ENCODE assay signal across 1 cellular context in genomic region chr3:157499342-157499963, GRCh38.
TF ChIP-seq lines count a peak whose summit lies in the region.

No MANE protein-coding gene starts in this region.

TF ChIP-seq in WTC11, 78 proteins besides CTCF, POLR2A, EP300 and RAD21 (continued from another document and continues in another):
- TF ChIP-seq FOXP4 (CRISPR knock-in tag; IDR thresholded peaks at IDR 0.05) (no peak), ZNF219 (CRISPR knock-in tag; IDR thresholded peaks at IDR 0.05; ENCODE audit: borderline replicate concordance) (no peak), USF2 (CRISPR knock-in tag; IDR thresholded peaks at IDR 0.05) (peak; percentile 89), CDX4 (CRISPR knock-in tag; IDR thresholded peaks at IDR 0.05; ENCODE audit: borderline replicate concordance) (no peak), E2F4 (CRISPR knock-in tag; IDR thresholded peaks at IDR 0.05; ENCODE audit: borderline replicate concordance, low read depth) (no peak), TCF7 (CRISPR knock-in tag; IDR thresholded peaks at IDR 0.05; ENCODE audit: low read depth) (no peak), NFE2L1 (CRISPR knock-in tag; IDR thresholded peaks at IDR 0.05) (peak; percentile 28; the same call in 1 of the 2 replicates), E2F1 (CRISPR knock-in tag; IDR thresholded peaks at IDR 0.05) (no peak), ZNF317 (CRISPR knock-in tag; IDR thresholded peaks at IDR 0.05; ENCODE audit: borderline replicate concordance, low read depth) (no peak), STAT6 (CRISPR knock-in tag; conservative IDR thresholded peaks at IDR 0.05; ENCODE audit: low read depth) (no peak), ZNF263 (CRISPR knock-in tag; IDR thresholded peaks at IDR 0.05; ENCODE audit: low read depth) (no peak), ZNF423 (CRISPR knock-in tag; IDR thresholded peaks at IDR 0.05) (no peak), MXD4 (CRISPR knock-in tag; IDR thresholded peaks at IDR 0.05; ENCODE audit: borderline replicate concordance) (no peak), FOXJ3 (CRISPR knock-in tag; IDR thresholded peaks at IDR 0.05; ENCODE audit: borderline replicate concordance) (no peak), MLX (CRISPR knock-in tag; IDR thresholded peaks at IDR 0.05) (no peak), HMGXB4 (CRISPR knock-in tag; IDR thresholded peaks at IDR 0.05) (no peak), JUN (CRISPR knock-in tag; IDR thresholded peaks at IDR 0.05) (no peak), CREB1 (CRISPR knock-in tag; IDR thresholded peaks at IDR 0.05) (no peak), KAT7 (CRISPR knock-in tag; IDR thresholded peaks at IDR 0.05; ENCODE audit: borderline replicate concordance) (0 out of 2 replicates have a peak, but pooled peaks have one; percentile 39), ZNF425 (CRISPR knock-in tag; conservative IDR thresholded peaks at IDR 0.05) (no peak), SMAD3 (CRISPR knock-in tag; IDR thresholded peaks at IDR 0.05; ENCODE audit: borderline replicate concordance) (no peak), ZNF416 (CRISPR knock-in tag; IDR thresholded peaks at IDR 0.05) (no peak), ZNF396 (CRISPR knock-in tag; IDR thresholded peaks at IDR 0.05; ENCODE audit: borderline replicate concordance) (no peak), MAX (CRISPR knock-in tag; IDR thresholded peaks at IDR 0.05) (peak; percentile 87), PREB (CRISPR knock-in tag; IDR thresholded peaks at IDR 0.05; ENCODE audit: borderline replicate concordance) (no peak), ZNF532 (CRISPR knock-in tag; IDR thresholded peaks at IDR 0.05; ENCODE audit: borderline replicate concordance) (0 out of 2 replicates have a peak, but pooled peaks have one; percentile 10), NR2C2 (CRISPR knock-in tag; IDR thresholded peaks at IDR 0.05) (no peak), ATF6 (CRISPR knock-in tag; IDR thresholded peaks at IDR 0.05) (no peak)
